1 cellular context compared by ENCODE assay signal in the genomic region with DNA sequence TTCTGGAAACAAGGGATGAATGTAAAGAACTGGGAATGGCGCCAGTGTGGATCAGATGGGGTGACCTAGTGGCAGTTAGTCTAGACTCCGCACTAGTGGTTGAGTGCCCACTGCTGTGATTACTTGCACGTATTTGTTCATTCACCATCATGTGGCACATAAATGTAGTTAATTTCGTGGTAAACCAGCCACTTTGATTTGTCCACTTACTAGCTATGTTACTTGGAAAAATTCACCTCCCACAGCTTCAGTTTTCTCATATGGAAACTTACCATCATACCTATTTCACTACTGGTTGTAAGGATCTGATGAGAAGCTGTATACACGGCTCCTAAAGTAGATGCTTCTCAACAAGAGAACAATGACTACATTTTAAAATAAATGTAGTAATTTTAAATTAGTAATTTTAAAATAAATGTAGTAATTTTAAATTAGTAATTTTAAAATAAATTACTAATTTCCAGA.
TF ChIP-seq lines count a peak whose summit lies in the region.

No MANE protein-coding gene starts in this region.

TF ChIP-seq in HepG2, 621 proteins besides CTCF, POLR2A, EP300 and RAD21 (continued from another document):
- TF ChIP-seq SCMH1 (CRISPR knock-in tag; IDR thresholded peaks at IDR 0.05; ENCODE audit: borderline replicate concordance) (no peak), ZNF337 (CRISPR knock-in tag; IDR thresholded peaks at IDR 0.05; ENCODE audit: borderline replicate concordance, low read depth) (no peak), ZNF83 (CRISPR knock-in tag; IDR thresholded peaks at IDR 0.05; ENCODE audit: borderline replicate concordance) (no peak)
- TF ChIP-seq, protein P1, sequence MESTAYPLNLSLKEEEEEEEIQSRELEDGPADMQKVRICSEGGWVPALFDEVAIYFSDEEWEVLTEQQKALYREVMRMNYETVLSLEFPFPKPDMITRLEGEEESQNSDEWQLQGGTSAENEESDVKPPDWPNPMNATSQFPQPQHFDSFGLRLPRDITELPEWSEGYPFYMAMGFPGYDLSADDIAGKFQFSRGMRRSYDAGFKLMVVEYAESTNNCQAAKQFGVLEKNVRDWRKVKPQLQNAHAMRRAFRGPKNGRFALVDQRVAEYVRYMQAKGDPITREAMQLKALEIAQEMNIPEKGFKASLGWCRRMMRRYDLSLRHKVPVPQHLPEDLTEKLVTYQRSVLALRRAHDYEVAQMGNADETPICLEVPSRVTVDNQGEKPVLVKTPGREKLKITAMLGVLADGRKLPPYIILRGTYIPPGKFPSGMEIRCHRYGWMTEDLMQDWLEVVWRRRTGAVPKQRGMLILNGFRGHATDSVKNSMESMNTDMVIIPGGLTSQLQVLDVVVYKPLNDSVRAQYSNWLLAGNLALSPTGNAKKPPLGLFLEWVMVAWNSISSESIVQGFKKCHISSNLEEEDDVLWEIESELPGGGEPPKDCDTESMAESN (CRISPR knock-in tag; conservative IDR thresholded peaks at IDR 0.05): 0 out of 2 replicates have a peak, but pooled peaks have one; percentile 1
